Comparison of ENCODE assay signal across 15 cellular contexts in genomic region chr17:50365649-50366393, GRCh38. TPM values are rescaled to one million over a fixed set of nuclear protein-coding genes. Genes with fewer than 3 reads are reported as not detected.
DNase-seq lines count a peak whose midpoint lies in the region; ATAC-seq, FAIRE-seq and TF ChIP-seq lines count a peak whose summit lies in the region.
"Had no signal": no experiment of that assay in that cellular context is flagged by ENCODE, and none has a peak within 500 bp of the region (broad histone marks: within the 10 kb centered on the region; RNA-seq: fewer than 3 reads in every experiment).

No MANE protein-coding gene starts in this region.

- H3K9me3 Mint-ChIP-seq in astrocyte (ENCODE audit: unreplicated experiment) (no peaks in the 10 kb centered on the region), mesothelial cell of epicardium (no peaks in the 10 kb centered on the region)
- H3K9me3 Mint-ChIP-seq: CD4-positive, CD25-positive, alpha-beta regulatory T cell had no signal

- H3K27me3 Mint-ChIP-seq in astrocyte (ENCODE audit: low read depth, unreplicated experiment) (no peaks in the 10 kb centered on the region), mesothelial cell of epicardium (ENCODE audit: low read depth) (no peaks in the 10 kb centered on the region)
- H3K27me3 Mint-ChIP-seq: CD4-positive, CD25-positive, alpha-beta regulatory T cell had no signal

- no peak overlapping the region for H2AFZ ChIP-seq in astrocyte (ENCODE audit: low read depth, low read length)
- H2AFZ ChIP-seq in PC-9, result no peak overlapping the region

- peaks cover 33% of the 10 kb centered on the region for H3K4me1 Mint-ChIP-seq in astrocyte (ENCODE audit: low read depth, unreplicated experiment)
- H3K4me1 Mint-ChIP-seq in mesothelial cell of epicardium, result peaks cover 18% of the 10 kb centered on the region

- intact Hi-C loops in PC-9 (cut with micrococcal nuclease; ENCODE audit: unreplicated experiment), result no loop called here

- TF ChIP-seq CTCF in astrocyte (IDR thresholded peaks at IDR 0.05; ENCODE audit: insufficient read depth, low read depth, low read length) (no peak), mesothelial cell of epicardium (IDR thresholded peaks at IDR 0.05; ENCODE audit: unreplicated experiment) (no peak), PC-9 (conservative IDR thresholded peaks at IDR 0.05) (no peak)

- BruUV-seq in PC-9 (replicated peaks; lab: Mats Ljungman, UMichigan), result no TSS peak

- CTCF ChIA-PET in PC-9 (lab: Charles Lee), result no interaction called here

- H3K4me3 Mint-ChIP-seq in astrocyte (ENCODE audit: unreplicated experiment) (peak overlapping the region; percentile 24), mesothelial cell of epicardium (no peak overlapping the region)
- H3K4me3 Mint-ChIP-seq: CD4-positive, CD25-positive, alpha-beta regulatory T cell had no signal

- H3K4me1 ChIP-seq in BLaER1 (peaks cover 23% of the 10 kb centered on the region), astrocyte (ENCODE audit: insufficient read depth, low read length) (peaks cover 9% of the 10 kb centered on the region), PC-9 (replicated peaks; ENCODE audit: insufficient read depth) (no peaks in the 10 kb centered on the region)

- H4K20me1 ChIP-seq in BLaER1 (peaks cover 26% of the 10 kb centered on the region), astrocyte (ENCODE audit: insufficient read depth, low read length) (peaks cover 36% of the 10 kb centered on the region), PC-9 (ENCODE audit: insufficient read depth) (peaks cover 5% of the 10 kb centered on the region; the same call in 1 of the 2 replicates)

- H3K27ac ChIP-seq in BLaER1 (peak overlapping the region; percentile 45; the same call in 1 of the 2 replicates), astrocyte (ENCODE audit: low read depth, low read length) (no peak overlapping the region), PC-9 (no peak overlapping the region)

- H3K27me3 ChIP-seq in BLaER1 (no peaks in the 10 kb centered on the region), astrocyte (ENCODE audit: insufficient read depth, low read length) (no peaks in the 10 kb centered on the region), PC-9 (ENCODE audit: insufficient read depth, low read depth) (no peaks in the 10 kb centered on the region)

- no peak for ATAC-seq in HG02870 (IDR thresholded peaks at IDR 0.05; ENCODE audit: unreplicated experiment)
- no peak for ATAC-seq in HG03175 (IDR thresholded peaks at IDR 0.05; ENCODE audit: unreplicated experiment)
- no peak for ATAC-seq in HG02588 (IDR thresholded peaks at IDR 0.05; ENCODE audit: unreplicated experiment)
- ATAC-seq: HCT116 had no signal

- DNase-seq in D341Med (ENCODE audit: low spot score) (peak; percentile 59), astrocyte (ENCODE audit: low read depth) (no peak), mesothelial cell of epicardium (ENCODE audit: low spot score in 2 of 2, unreplicated experiment in 2 of 2) (no peak), PC-9 (no peak)
- DNase-seq: CD4-positive, CD25-positive, alpha-beta regulatory T cell; DMS53; IMR-90; NCI-H1105 treated with DMSO at 0.1 percent for 48 hours; SW 1271 had no signal

- FAIRE-seq in astrocyte (lab: Jason Lieb, UNC), result no peak
- FAIRE-seq: GM19239 had no signal

- H3K36me3 Mint-ChIP-seq in astrocyte (ENCODE audit: low read depth, unreplicated experiment) (peaks cover 11% of the 10 kb centered on the region), mesothelial cell of epicardium (peaks cover 18% of the 10 kb centered on the region)

- peaks cover 10% of the 10 kb centered on the region; the same call in 1 of the 2 replicates for H3F3A ChIP-seq in PC-9 (ENCODE audit: insufficient read depth, low read depth)

- H3K36me3 ChIP-seq in BLaER1 (peaks cover 73% of the 10 kb centered on the region), astrocyte (ENCODE audit: insufficient read depth, low read length) (peaks cover 29% of the 10 kb centered on the region), PC-9 (ENCODE audit: low read depth) (peaks cover 26% of the 10 kb centered on the region)

- no peak overlapping the region for H3K4me3 ChIP-seq in BLaER1
- H3K4me3 ChIP-seq in astrocyte (ENCODE audit: insufficient read depth, low read depth, low read length), result no peak overlapping the region
- no peak overlapping the region for H3K4me3 ChIP-seq in PC-9

- H3K9ac ChIP-seq in BLaER1 (peak overlapping the region; percentile 34; the same call in 1 of the 2 replicates), astrocyte (ENCODE audit: low read length) (no peak overlapping the region)

- POLR2A ChIA-PET in PC-9 (lab: Charles Lee; ENCODE audit: unreplicated experiment), result interaction anchor here (0.6 kb wide), 1 partner anchor 331 kb away, joined by 3 read pairs; no protein-coding TSS in a partner anchor

- H3K9me3 ChIP-seq in BLaER1, result no peaks in the 10 kb centered on the region
- H3K9me3 ChIP-seq in astrocyte (ENCODE audit: insufficient read depth, low read depth, low read length), result no peaks in the 10 kb centered on the region
- no peaks in the 10 kb centered on the region for H3K9me3 ChIP-seq in PC-9 (ENCODE audit: insufficient read depth, low read depth)

- H3K27ac Mint-ChIP-seq in astrocyte (ENCODE audit: unreplicated experiment), result no peak overlapping the region
- H3K27ac Mint-ChIP-seq in mesothelial cell of epicardium, result peak overlapping the region; percentile 59
- H3K27ac Mint-ChIP-seq: CD4-positive, CD25-positive, alpha-beta regulatory T cell had no signal

- no peaks in the 10 kb centered on the region for H3K9me2 ChIP-seq in PC-9 (ENCODE audit: insufficient read depth)

- H3K79me2 ChIP-seq in astrocyte (ENCODE audit: insufficient read depth, low read length) (peaks cover 9% of the 10 kb centered on the region), PC-9 (ENCODE audit: low read depth) (peaks cover 6% of the 10 kb centered on the region)

- H3K4me2 ChIP-seq in BLaER1, result peak overlapping the region; percentile 44
- H3K4me2 ChIP-seq in astrocyte (ENCODE audit: low read length), result no peak overlapping the region
- no peak overlapping the region for H3K4me2 ChIP-seq in PC-9

RNA-seq across cellular contexts. Expression of gene MRPL27, which starts 7.2 kb away (rescaled TPM):
- total RNA-seq in astrocyte, result 57.3 and 60.3 TPM in 2 replicates
- 55.0 to 57.5 TPM (median 56.0 TPM) in 3 replicates for total RNA-seq in mesothelial cell of epicardium
- 42.6 and 48.3 TPM in 2 replicates for total RNA-seq in PC-9 (2021)

RNA-seq across cellular contexts. Expression of gene EME1, which starts 7.2 kb away (rescaled TPM):
- total RNA-seq in astrocyte, result 3.0 and 3.1 TPM in 2 replicates
- 7.8 to 11.6 TPM (median 10.3 TPM) in 3 replicates for total RNA-seq in mesothelial cell of epicardium
- total RNA-seq in PC-9 (2021), result 18.2 and 21.0 TPM in 2 replicates

RNA-seq across cellular contexts. Expression of gene XYLT2, which starts 19.9 kb away (rescaled TPM):
- total RNA-seq in astrocyte, result 41.0 and 47.3 TPM in 2 replicates
- total RNA-seq in mesothelial cell of epicardium, result 32.3 to 35.3 TPM (median 33.3 TPM) in 3 replicates
- 34.0 and 37.5 TPM in 2 replicates for total RNA-seq in PC-9 (2021)

RNA-seq across cellular contexts. Expression of gene LRRC59, which starts 31.5 kb away (rescaled TPM):
- 180 and 185 TPM in 2 replicates for total RNA-seq in astrocyte
- 60.7 to 65.1 TPM (median 63.5 TPM) in 3 replicates for total RNA-seq in mesothelial cell of epicardium
- total RNA-seq in PC-9 (2021), result 72.9 and 102 TPM in 2 replicates
